In genomic region chr21:39381009-39381408, GRCh38 we compare ENCODE assay signal across 8 cellular contexts. TPM values are rescaled to one million over a fixed set of nuclear protein-coding genes. Genes with fewer than 3 reads are reported as not detected.
A peak's percentile ranks its signal among the peaks of the same experiment; 100 is the strongest.
DNase-seq lines count a peak whose midpoint lies in the region; ATAC-seq lines count a peak whose summit lies in the region.

No MANE protein-coding gene starts in this region.

- DNase-seq in activated T-cell treated with anti-CD3 and anti-CD28 coated beads, Interleukin-2, amount 50 U/mL, for 4 hours, result no peak
- DNase-seq in activated T-cell treated with anti-CD3 and anti-CD28 coated beads for 4 hours (no peak), iPS DF 6.9 (ENCODE audit: low read depth, low spot score) (no peak), NCI-H1436 treated with DMSO at 0.1 percent for 48 hours (lab: John Stamatoyannopoulos, UW) (no peak), dermis blood vessel endothelial cell (no peak), ecto neural progenitor cell (ENCODE audit: low spot score) (no peak)
- DNase-seq in activated CD4-positive, alpha-beta memory T cell treated with anti-CD3 and anti-CD28 coated beads for 36 hours, result no peak
- no peak for DNase-seq in stimulated activated naive B cell treated with anti-CD40 and anti-IgM and Interleukin-4, amounts not matched to agents 10 μg/mL and 1 μg/mL and 100 μg/mL, for 72 hours

- peaks cover 24% of the 10 kb centered on the region for H3K4me1 Mint-ChIP-seq in activated T-cell treated with anti-CD3 and anti-CD28 coated beads, Interleukin-2, amount 50 U/mL, for 4 hours (ENCODE audit: low read depth)
- H3K4me1 Mint-ChIP-seq in activated CD4-positive, alpha-beta memory T cell treated with anti-CD3 and anti-CD28 coated beads for 36 hours (ENCODE audit: low read depth), result peaks cover 26% of the 10 kb centered on the region
- H3K4me1 Mint-ChIP-seq in stimulated activated naive B cell treated with anti-CD40 and anti-IgM and Interleukin-4, amounts not matched to agents 10 μg/mL and 1 μg/mL and 100 μg/mL, for 72 hours, result peaks cover 5 to 26% of the 10 kb centered on the region in 2 donors

- WGBS in iPS DF 6.9 (ENCODE audit: insufficient coverage, insufficient read length), result no CpG with 5 or more reads among the region's 12 CpGs

- no peaks in the 10 kb centered on the region for H3K36me3 Mint-ChIP-seq in activated T-cell treated with anti-CD3 and anti-CD28 coated beads, Interleukin-2, amount 50 U/mL, for 4 hours (ENCODE audit: insufficient read depth)
- no peaks in the 10 kb centered on the region for H3K36me3 Mint-ChIP-seq in activated CD4-positive, alpha-beta memory T cell treated with anti-CD3 and anti-CD28 coated beads for 36 hours
- peaks cover 0 to 4% of the 10 kb centered on the region in 2 donors for H3K36me3 Mint-ChIP-seq in stimulated activated naive B cell treated with anti-CD40 and anti-IgM and Interleukin-4, amounts not matched to agents 10 μg/mL and 1 μg/mL and 100 μg/mL, for 72 hours

- no peaks in the 10 kb centered on the region for H3K36me3 ChIP-seq in iPS DF 6.9 (ENCODE audit: control insufficient read depth, insufficient read depth, low read length)

- no peaks in the 10 kb centered on the region for H3K4me1 ChIP-seq in iPS DF 6.9 (ENCODE audit: control insufficient read depth, insufficient read depth, low read length)

- intact Hi-C loops in activated CD4-positive, alpha-beta memory T cell treated with anti-CD3 and anti-CD28 coated beads for 36 hours (cut with micrococcal nuclease), result loop anchor here (2.0 to 10.0 kb wide), 3 partner anchors 68 to 616 kb away; partner anchors contain the start of genes BRWD1 and ETS2

- POLR2A ChIA-PET in activated CD4-positive, alpha-beta memory T cell treated with anti-CD3 and anti-CD28 coated beads for 36 hours (lab: Charles Lee), result interaction anchor here (1.2 to 1.9 kb wide), 3 partner anchors 32 to 67 kb away, joined by 3 to 23 read pairs (median 8); partner anchors contain the start of genes BRWD1 and HMGN1

- peak overlapping the region; percentile 80 for H3K27ac Mint-ChIP-seq in activated CD4-positive, alpha-beta memory T cell treated with anti-CD3 and anti-CD28 coated beads for 36 hours
- no peak overlapping the region for H3K27ac Mint-ChIP-seq in stimulated activated naive B cell treated with anti-CD40 and anti-IgM and Interleukin-4, amounts not matched to agents 10 μg/mL and 1 μg/mL and 100 μg/mL, for 72 hours

- H3K27ac ChIP-seq in iPS DF 6.9 (ENCODE audit: low read length), result no peak overlapping the region

- CTCF ChIA-PET in activated CD4-positive, alpha-beta memory T cell treated with anti-CD3 and anti-CD28 coated beads for 36 hours (lab: Charles Lee), result interaction anchor here (0.8 to 1.5 kb wide), 3 partner anchors 31 to 69 kb away, joined by 3 to 5 read pairs (median 3); no protein-coding TSS in a partner anchor

- H3K27me3 ChIP-seq in iPS DF 6.9 (ENCODE audit: control insufficient read depth, insufficient read depth, low read length), result no peaks in the 10 kb centered on the region

- no peaks in the 10 kb centered on the region for H3K9me3 ChIP-seq in iPS DF 6.9 (ENCODE audit: control insufficient read depth, insufficient read depth, low read length)

- peaks cover 2% of the 10 kb centered on the region for H3K27me3 Mint-ChIP-seq in activated T-cell treated with anti-CD3 and anti-CD28 coated beads, Interleukin-2, amount 50 U/mL, for 4 hours (ENCODE audit: low read depth)
- peaks cover 2% of the 10 kb centered on the region for H3K27me3 Mint-ChIP-seq in activated CD4-positive, alpha-beta memory T cell treated with anti-CD3 and anti-CD28 coated beads for 36 hours
- peaks cover 7 to 9% of the 10 kb centered on the region in 2 donors for H3K27me3 Mint-ChIP-seq in stimulated activated naive B cell treated with anti-CD40 and anti-IgM and Interleukin-4, amounts not matched to agents 10 μg/mL and 1 μg/mL and 100 μg/mL, for 72 hours

- ATAC-seq in activated T-cell treated with anti-CD3 and anti-CD28 coated beads, Interleukin-2, amount 50 U/mL, for 4 hours, result no peak
- ATAC-seq in stimulated activated naive B cell treated with anti-CD40 and anti-IgM and Interleukin-4, amounts not matched to agents 10 μg/mL and 1 μg/mL and 100 μg/mL, for 72 hours (replicated peaks), result no peak

- peak overlapping the region; percentile 89 for H3K4me3 Mint-ChIP-seq in activated T-cell treated with anti-CD3 and anti-CD28 coated beads, Interleukin-2, amount 50 U/mL, for 4 hours
- peak overlapping the region; percentile 91 for H3K4me3 Mint-ChIP-seq in activated CD4-positive, alpha-beta memory T cell treated with anti-CD3 and anti-CD28 coated beads for 36 hours
- peak overlapping the region; percentile 95 to 96 for H3K4me3 Mint-ChIP-seq in stimulated activated naive B cell treated with anti-CD40 and anti-IgM and Interleukin-4, amounts not matched to agents 10 μg/mL and 1 μg/mL and 100 μg/mL, for 72 hours

- H3K4me3 ChIP-seq in iPS DF 6.9 (ENCODE audit: low read length), result peak overlapping the region; percentile 52; the same call in 1 of the 2 replicates

- no peaks in the 10 kb centered on the region for H3K9me3 Mint-ChIP-seq in activated T-cell treated with anti-CD3 and anti-CD28 coated beads, Interleukin-2, amount 50 U/mL, for 4 hours
- no peaks in the 10 kb centered on the region for H3K9me3 Mint-ChIP-seq in activated CD4-positive, alpha-beta memory T cell treated with anti-CD3 and anti-CD28 coated beads for 36 hours
- no peaks in the 10 kb centered on the region for H3K9me3 Mint-ChIP-seq in stimulated activated naive B cell treated with anti-CD40 and anti-IgM and Interleukin-4, amounts not matched to agents 10 μg/mL and 1 μg/mL and 100 μg/mL, for 72 hours

RNA-seq across cellular contexts. Expression of gene HMGN1, which starts 32.1 kb away (rescaled TPM):
- 100 to 1,000 TPM; 313 to 333 (median 321) TPM for total RNA-seq in activated T-cell treated with anti-CD3 and anti-CD28 coated beads, Interleukin-2, amount 50 U/mL, for 4 hours
- 100 to 1,000 TPM; 441 to 449 TPM for total RNA-seq in activated CD4-positive, alpha-beta memory T cell treated with anti-CD3 and anti-CD28 coated beads for 36 hours
- 223 and 284 TPM in 2 replicates for total RNA-seq in dermis blood vessel endothelial cell
